1 cellular context compared by ENCODE assay signal in genomic region chr10:62054825-62055224, GRCh38.
A peak's percentile ranks its signal among the peaks of the same experiment; 100 is the strongest.
TF ChIP-seq lines count a peak whose summit lies in the region.

No MANE protein-coding gene starts in this region.

TF ChIP-seq in GM12878, 131 proteins besides CTCF, POLR2A, EP300 and RAD21 (continued from another document):
- no peak for TF ChIP-seq KDM1A (IDR thresholded peaks at IDR 0.05; ENCODE audit: borderline replicate concordance)
- TF ChIP-seq PAX5 (IDR thresholded peaks at IDR 0.05; ENCODE audit: borderline replicate concordance, low read depth, low read length), result no peak
- no peak for TF ChIP-seq NFXL1 (IDR thresholded peaks at IDR 0.05; ENCODE audit: borderline replicate concordance)
- TF ChIP-seq ELK1 (IDR thresholded peaks at IDR 0.05; ENCODE audit: low read depth, low read length), result no peak
- TF ChIP-seq EZH2 (IDR thresholded peaks at IDR 0.05; ENCODE audit: borderline replicate concordance, control insufficient read depth, low read depth, low read length), result no peak
- no peak for TF ChIP-seq GABPA (IDR thresholded peaks at IDR 0.05; ENCODE audit: low read depth)
- TF ChIP-seq IRF3 (IDR thresholded peaks at IDR 0.05), result no peak
- TF ChIP-seq RB1 (IDR thresholded peaks at IDR 0.05; ENCODE audit: borderline replicate concordance), result no peak
- TF ChIP-seq CBX3 (IDR thresholded peaks at IDR 0.05; ENCODE audit: borderline replicate concordance, low read depth), result no peak
- no peak for TF ChIP-seq HCFC1 (IDR thresholded peaks at IDR 0.05; ENCODE audit: low read length)
- TF ChIP-seq, protein P1, sequence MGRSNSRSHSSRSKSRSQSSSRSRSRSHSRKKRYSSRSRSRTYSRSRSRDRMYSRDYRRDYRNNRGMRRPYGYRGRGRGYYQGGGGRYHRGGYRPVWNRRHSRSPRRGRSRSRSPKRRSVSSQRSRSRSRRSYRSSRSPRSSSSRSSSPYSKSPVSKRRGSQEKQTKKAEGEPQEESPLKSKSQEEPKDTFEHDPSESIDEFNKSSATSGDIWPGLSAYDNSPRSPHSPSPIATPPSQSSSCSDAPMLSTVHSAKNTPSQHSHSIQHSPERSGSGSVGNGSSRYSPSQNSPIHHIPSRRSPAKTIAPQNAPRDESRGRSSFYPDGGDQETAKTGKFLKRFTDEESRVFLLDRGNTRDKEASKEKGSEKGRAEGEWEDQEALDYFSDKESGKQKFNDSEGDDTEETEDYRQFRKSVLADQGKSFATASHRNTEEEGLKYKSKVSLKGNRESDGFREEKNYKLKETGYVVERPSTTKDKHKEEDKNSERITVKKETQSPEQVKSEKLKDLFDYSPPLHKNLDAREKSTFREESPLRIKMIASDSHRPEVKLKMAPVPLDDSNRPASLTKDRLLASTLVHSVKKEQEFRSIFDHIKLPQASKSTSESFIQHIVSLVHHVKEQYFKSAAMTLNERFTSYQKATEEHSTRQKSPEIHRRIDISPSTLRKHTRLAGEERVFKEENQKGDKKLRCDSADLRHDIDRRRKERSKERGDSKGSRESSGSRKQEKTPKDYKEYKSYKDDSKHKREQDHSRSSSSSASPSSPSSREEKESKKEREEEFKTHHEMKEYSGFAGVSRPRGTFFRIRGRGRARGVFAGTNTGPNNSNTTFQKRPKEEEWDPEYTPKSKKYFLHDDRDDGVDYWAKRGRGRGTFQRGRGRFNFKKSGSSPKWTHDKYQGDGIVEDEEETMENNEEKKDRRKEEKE (IDR thresholded peaks at IDR 0.05), result no peak
- TF ChIP-seq RELB (IDR thresholded peaks at IDR 0.05; ENCODE audit: low read depth), result peak; percentile 58
- TF ChIP-seq RELA (IDR thresholded peaks at IDR 0.05; ENCODE audit: borderline replicate concordance, partially characterized antibody), result no peak
- TF ChIP-seq ETV6 (conservative IDR thresholded peaks at IDR 0.05 in 1 of 2, IDR thresholded peaks at IDR 0.05 in 1 of 2; ENCODE audit: borderline replicate concordance in 1 of 2, low read depth in 1 of 2), result no peak
- no peak for TF ChIP-seq SUZ12 (IDR thresholded peaks at IDR 0.05; ENCODE audit: unreplicated experiment)
